33 cellular contexts compared by ENCODE assay signal in genomic region chr9:76413658-76414057, GRCh38.
"Had no signal": no experiment of that assay in that cellular context is flagged by ENCODE, and none has a peak within 500 bp of the region (broad histone marks: within the 10 kb centered on the region; RNA-seq: fewer than 3 reads in every experiment).

No MANE protein-coding gene starts in this region.

- DNase-seq: Karpas-422, MG63, MM.1S, NCI-H1048, NCI-H1092, NCI-H1092 treated with DMSO at 0.1 percent for 48 hours, NCI-H1105, NCI-H1105 treated with DMSO at 0.1 percent for 48 hours, NCI-H1417, NCI-H1417 treated with DMSO at 0.1 percent for 48 hours, NCI-H1436, NCI-H1436 treated with DMSO at 0.1 percent for 48 hours, NCI-H146, NCI-H1694, NCI-H1694 treated with DMSO at 0.1 percent for 48 hours, NCI-H187, NCI-H187 treated with DMSO at 0.1 percent for 48 hours, NCI-H1930, NCI-H2029, NCI-H2029 treated with DMSO at 0.1 percent for 48 hours, NCI-H2081, NCI-H2081 treated with DMSO at 0.1 percent for 48 hours, NCI-H2107, NCI-H2171, NCI-H2171 treated with DMSO at 0.1 percent for 48 hours, NCI-H2227 treated with DMSO at 0.1 percent for 48 hours, NCI-H226, NCI-H345, NCI-H446, NCI-H446 treated with DMSO at 0.1 percent for 48 hours, NCI-H510A, NCI-H510A treated with DMSO at 0.1 percent for 48 hours, NCI-H524 had no signal

- H3K27me3 ChIP-seq: MG63 had no signal

- H3K36me3 ChIP-seq: MG63 had no signal

- H3K9me3 ChIP-seq: MG63 had no signal

- H3K4me3 ChIP-seq: MG63 had no signal
